In genomic region chr19:44643605-44644390, GRCh38 we compare ENCODE assay signal across 1 cellular context.
TF ChIP-seq lines count a peak whose summit lies in the region.

TSS of gene PVR (plus strand) at chr19:44643910. CDS start at chr19:44644097, 187 bp downstream.

TF ChIP-seq in HepG2, 621 proteins besides CTCF, POLR2A, EP300 and RAD21 (continued from another document and continues in another):
- TF ChIP-seq ZBTB25 (CRISPR knock-in tag; IDR thresholded peaks at IDR 0.05) (no peak), EZH2 (conservative IDR thresholded peaks at IDR 0.05; ENCODE audit: low read depth, low read length) (no peak), ZNF773 (CRISPR knock-in tag; IDR thresholded peaks at IDR 0.05; ENCODE audit: borderline replicate concordance) (no peak), ZNF124 (CRISPR knock-in tag; IDR thresholded peaks at IDR 0.05) (no peak; the same call in 1 of the 2 replicates), SMYD3 (CRISPR knock-in tag; IDR thresholded peaks at IDR 0.05) (peak; percentile 89; the same call in 1 of the 2 replicates), IKZF4 (CRISPR knock-in tag; IDR thresholded peaks at IDR 0.05; ENCODE audit: borderline replicate concordance, low read depth, not compliant biosample characterization) (no peak), RNF2 (conservative IDR thresholded peaks at IDR 0.05; ENCODE audit: low read depth) (no peak), SRSF1 (optimal IDR thresholded peaks at IDR 0.05; ENCODE audit: low read depth, low read length) (peak; percentile 45), GLMP (CRISPR knock-in tag; IDR thresholded peaks at IDR 0.05; ENCODE audit: borderline replicate concordance) (no peak), ETV5 (CRISPR knock-in tag; IDR thresholded peaks at IDR 0.05; ENCODE audit: borderline replicate concordance) (peak; percentile 38; the same call in 1 of the 2 replicates), ZBTB2 (CRISPR knock-in tag; IDR thresholded peaks at IDR 0.05; ENCODE audit: low read depth) (no peak), ZNF382 (CRISPR knock-in tag; IDR thresholded peaks at IDR 0.05; ENCODE audit: borderline replicate concordance) (no peak), HDAC2 (CRISPR knock-in tag; IDR thresholded peaks at IDR 0.05) (0 out of 2 replicates have a peak, but pooled peaks have one; percentile 14), KDM5A (IDR thresholded peaks at IDR 0.05; ENCODE audit: borderline replicate concordance, low read length) (no peak), SUZ12 (IDR thresholded peaks at IDR 0.05; ENCODE audit: low read depth, low read length) (no peak), DZIP1 (CRISPR knock-in tag; IDR thresholded peaks at IDR 0.05) (no peak), CBX5 (CRISPR knock-in tag; IDR thresholded peaks at IDR 0.05; ENCODE audit: borderline replicate concordance) (no peak; the same call in 1 of the 2 replicates), HNF4A (CRISPR knock-in tag; IDR thresholded peaks at IDR 0.05) (no peak), POLR2G (IDR thresholded peaks at IDR 0.05; ENCODE audit: low read depth, low read length) (peak; percentile 88), E2F5 (CRISPR knock-in tag; conservative IDR thresholded peaks at IDR 0.05) (no peak), ZNF280D (CRISPR knock-in tag; IDR thresholded peaks at IDR 0.05) (no peak), PHF8 (CRISPR knock-in tag; IDR thresholded peaks at IDR 0.05) (peak; percentile 89), NR3C1 (CRISPR knock-in tag; IDR thresholded peaks at IDR 0.05) (no peak), EHMT2 (IDR thresholded peaks at IDR 0.05; ENCODE audit: borderline replicate concordance, low read depth, low read length) (no peak), ZFX (CRISPR knock-in tag; IDR thresholded peaks at IDR 0.05; ENCODE audit: low read depth) (peak; percentile 87), ZBTB44 (CRISPR knock-in tag; IDR thresholded peaks at IDR 0.05) (no peak), PATZ1 (CRISPR knock-in tag; IDR thresholded peaks at IDR 0.05) (peak; percentile 97), ARNT2 (CRISPR knock-in tag; IDR thresholded peaks at IDR 0.05; ENCODE audit: low read depth) (no peak), KLF9 (CRISPR knock-in tag; IDR thresholded peaks at IDR 0.05; ENCODE audit: low read depth) (no peak), ZNF614 (CRISPR knock-in tag; IDR thresholded peaks at IDR 0.05; ENCODE audit: borderline replicate concordance) (no peak), ZBTB43 (CRISPR knock-in tag; conservative IDR thresholded peaks at IDR 0.05) (no peak), SP4 (CRISPR knock-in tag; IDR thresholded peaks at IDR 0.05) (0 out of 2 replicates have a peak, but pooled peaks have one; percentile 17), NCOA5 (CRISPR knock-in tag; IDR thresholded peaks at IDR 0.05) (no peak), ZNF777 (CRISPR knock-in tag; IDR thresholded peaks at IDR 0.05) (peak; percentile 83), HNRNPK (IDR thresholded peaks at IDR 0.05; ENCODE audit: low read depth, low read length, poor library complexity, severe bottlenecking) (no peak), ZNF737 (CRISPR knock-in tag; IDR thresholded peaks at IDR 0.05; ENCODE audit: borderline replicate concordance) (no peak), ETS1 (CRISPR knock-in tag; IDR thresholded peaks at IDR 0.05) (no peak), ZNF710 (CRISPR knock-in tag; IDR thresholded peaks at IDR 0.05; ENCODE audit: borderline replicate concordance) (0 out of 2 replicates have a peak, but pooled peaks have one; percentile 17), KAT7 (CRISPR knock-in tag; IDR thresholded peaks at IDR 0.05; ENCODE audit: borderline replicate concordance) (0 out of 2 replicates have a peak, but pooled peaks have one; percentile 80)
